In genomic region chrX:110407910-110408545, GRCh38 we compare ENCODE assay signal across 8 cellular contexts. TPM values are rescaled to one million over a fixed set of nuclear protein-coding genes. Genes with fewer than 3 reads are reported as not detected.
DNase-seq lines count a peak whose midpoint lies in the region; ATAC-seq, FAIRE-seq and TF ChIP-seq lines count a peak whose summit lies in the region.

No MANE protein-coding gene starts in this region.

- H3K23me2 ChIP-seq in H9 (ENCODE audit: insufficient read length, low read depth, low read length, poor library complexity, severe bottlenecking), result no peaks in the 10 kb centered on the region

- no peak overlapping the region for H2BK120ac ChIP-seq in H9 (ENCODE audit: low read depth, low read length, poor library complexity, severe bottlenecking)
- H2BK120ac ChIP-seq in mesendoderm (ENCODE audit: low read depth, low read length), result no peak overlapping the region

- H3K56ac ChIP-seq in H9 (ENCODE audit: insufficient read length, low read depth, low read length) (no peak overlapping the region), mesendoderm (ENCODE audit: low read length) (no peak overlapping the region)

- H3K79me1 ChIP-seq in H9 (ENCODE audit: insufficient read depth, low read depth, low read length, poor library complexity, severe bottlenecking) (no peaks in the 10 kb centered on the region), mesendoderm (ENCODE audit: low read length) (no peaks in the 10 kb centered on the region)

- ATAC-seq in HG03520 (IDR thresholded peaks at IDR 0.05; ENCODE audit: unreplicated experiment), result no peak

- no peaks in the 10 kb centered on the region for H3K9me3 ChIP-seq in H9 (ENCODE audit: control insufficient read depth, low read depth, low read length)

- H3K18ac ChIP-seq in H9 (ENCODE audit: insufficient read length, low read depth, low read length) (no peak overlapping the region), mesendoderm (ENCODE audit: low read length) (no peak overlapping the region)

- peaks cover 17 to 18% of the 10 kb centered on the region in 2 experiments for H3K4me1 Mint-ChIP-seq in H9

- no peaks in the 10 kb centered on the region for H3K36me3 Mint-ChIP-seq in H9 (ENCODE audit: insufficient read depth in 1 of 3, low read depth in 3 of 3)

- no peak overlapping the region for H2AFZ ChIP-seq in H9 (ENCODE audit: low read length)

- H3K23ac ChIP-seq in H9 (ENCODE audit: insufficient read length, low read depth, low read length) (no peak overlapping the region), mesendoderm (ENCODE audit: low read length) (no peak overlapping the region)

- DNase-seq in Daoy (ENCODE audit: low read depth), result peak; percentile 29
- DNase-seq in H9, result peak; percentile 46
- peak; percentile 58 for DNase-seq in NCI-H2171 treated with DMSO at 0.1 percent for 48 hours (lab: John Stamatoyannopoulos, UW)
- DNase-seq in activated CD4-positive, alpha-beta T cell treated with anti-CD3 and anti-CD28 coated beads for 48 hours, result peak; percentile 27
- DNase-seq in effector CD4-positive, alpha-beta T cell, result peak; percentile 57
- peak; percentile 66 for DNase-seq in mesendoderm
- peak; percentile 27 for DNase-seq in urothelium cell line (ENCODE audit: low spot score)

- no peak overlapping the region; a peak in 1 of 7 replicates for H3K27ac Mint-ChIP-seq in H9

- H3K4me3 ChIP-seq in mesendoderm (ENCODE audit: low read length), result no peak overlapping the region

- H2BK5ac ChIP-seq in H9 (ENCODE audit: insufficient read length, low read length) (no peak overlapping the region), mesendoderm (ENCODE audit: low read length) (no peak overlapping the region)

- H3K36me3 ChIP-seq in mesendoderm (ENCODE audit: control insufficient read depth, insufficient read depth, low read length), result no peaks in the 10 kb centered on the region

- H3T11ph ChIP-seq in H9 (ENCODE audit: low read length), result no peak overlapping the region

- H2AK5ac ChIP-seq in H9 (ENCODE audit: insufficient read length, low read length), result no peak overlapping the region
- H2AK5ac ChIP-seq in mesendoderm (ENCODE audit: low read length), result no peak overlapping the region

- H4K5ac ChIP-seq in H9 (ENCODE audit: insufficient read length, low read depth, low read length), result no peak overlapping the region
- H4K5ac ChIP-seq in mesendoderm (ENCODE audit: low read length), result no peak overlapping the region

- H4K20me1 ChIP-seq in H9 (ENCODE audit: control insufficient read depth, insufficient read depth, insufficient read length), result no peaks in the 10 kb centered on the region

- H3K27ac ChIP-seq in H9 (ENCODE audit: insufficient read length, low read depth, low read length), result no peak overlapping the region
- H3K27ac ChIP-seq in mesendoderm (ENCODE audit: low read depth, low read length), result no peak overlapping the region

- no peaks in the 10 kb centered on the region; a peak in 1 of 5 replicates for H3K9me3 Mint-ChIP-seq in H9

- no peak overlapping the region for H3K4me3 Mint-ChIP-seq in H9

- H3K9ac ChIP-seq in H9 (ENCODE audit: extremely low read depth, insufficient read length, low read length) (no peak overlapping the region), mesendoderm (ENCODE audit: low read length) (no peak overlapping the region)

- no peak for FAIRE-seq in urothelium cell line (lab: Jason Lieb, UNC)

- no peaks in the 10 kb centered on the region for H3K27me3 ChIP-seq in H9 (ENCODE audit: insufficient read depth, low read length)
- H3K27me3 ChIP-seq in mesendoderm (ENCODE audit: insufficient read depth, low read length, poor library complexity), result no peaks in the 10 kb centered on the region

- H2BK20ac ChIP-seq in H9 (ENCODE audit: low read depth, low read length, poor library complexity, severe bottlenecking), result no peak overlapping the region

- no peak overlapping the region for H3K14ac ChIP-seq in H9 (ENCODE audit: insufficient read depth, low read length)

- H3K79me2 ChIP-seq in H9 (ENCODE audit: insufficient read depth, low read length), result no peaks in the 10 kb centered on the region
- H3K79me2 ChIP-seq in mesendoderm (ENCODE audit: control insufficient read depth, insufficient read depth, low read length), result no peaks in the 10 kb centered on the region

- H3K4ac ChIP-seq in H9 (ENCODE audit: low read depth, low read length) (no peak overlapping the region), mesendoderm (ENCODE audit: low read depth, low read length) (no peak overlapping the region)

- no CpG with 5 or more reads among the region's 5 CpGs for WGBS in H9 (ENCODE audit: extremely low coverage, insufficient read length, low lambda C conversion rate)
- WGBS in mesendoderm (ENCODE audit: extremely low coverage, insufficient coverage, low lambda C conversion rate), result no CpG with 5 or more reads among the region's 5 CpGs

- H4K8ac ChIP-seq in H9 (replicated peaks; ENCODE audit: insufficient read length, low read depth, low read length) (no peak overlapping the region), mesendoderm (ENCODE audit: low read depth, low read length) (no peak overlapping the region)

- H3K4me2 ChIP-seq in H9 (ENCODE audit: insufficient read depth, insufficient read length, low read length) (no peak overlapping the region), mesendoderm (ENCODE audit: low read length) (no peak overlapping the region)

- no peak overlapping the region for H4K91ac ChIP-seq in H9 (ENCODE audit: insufficient read length, low read depth, low read length)

- no peak overlapping the region for H2BK12ac ChIP-seq in H9 (ENCODE audit: insufficient read length, low read depth, low read length)

- peak; percentile 91 for TF ChIP-seq CTCF in H9 (conservative IDR thresholded peaks at IDR 0.05)

- 0 out of 2 replicates have a peak, but pooled peaks cover 4% of the 10 kb centered on the region for H3K4me1 ChIP-seq in H9 (ENCODE audit: insufficient read depth, low read length)
- no peaks in the 10 kb centered on the region for H3K4me1 ChIP-seq in mesendoderm (ENCODE audit: control insufficient read depth, low read depth, low read length)

- H3K27me3 Mint-ChIP-seq in H9 (ENCODE audit: low read depth), result no peaks in the 10 kb centered on the region; the same call in 1 of the 2 replicates

- H2BK15ac ChIP-seq in H9 (ENCODE audit: low read depth, low read length), result no peak overlapping the region
- no peak overlapping the region for H2BK15ac ChIP-seq in mesendoderm (replicated peaks; ENCODE audit: low read depth)

RNA-seq across cellular contexts. Expression of gene RTL9, which starts 49.4 kb away (rescaled TPM):
- not detected in 2 replicates for total RNA-seq in Daoy (2014; rRNA removed; shearing (Covaris generic))
- 0.04 and 0.13 TPM in 2 replicates for total RNA-seq in H9 (2021)
- polyA plus RNA-seq in mesendoderm (2013, experiment 1 of 2), result 0.04 TPM
- 0.04 TPM for polyA plus RNA-seq in mesendoderm (2013, experiment 2 of 2)
